In genomic region chr10:124600051-124600880, GRCh38 we compare ENCODE assay signal across 12 cellular contexts.
"Had no signal": no experiment of that assay in that cellular context is flagged by ENCODE, and none has a peak within 500 bp of the region (broad histone marks: within the 10 kb centered on the region; RNA-seq: fewer than 3 reads in every experiment).

No MANE protein-coding gene starts in this region.

- H3K27me3 Mint-ChIP-seq: brain, type B pancreatic cell had no signal

- H3K4me3 Mint-ChIP-seq: brain, type B pancreatic cell had no signal

- DNase-seq: activated CD4-positive, alpha-beta T cell treated with anti-CD3 and anti-CD28 coated beads, Interleukin-2, amount 50 U/mL, for 1 hour; amygdala; mammary epithelial cell; stimulated activated CD4-positive, alpha-beta T cell treated with anti-CD3 and anti-CD28 coated beads, Interleukin-4, amount 100 ng/mL, for 4 hours; substantia nigra; T-helper 2 cell had no signal

- H3K9me3 ChIP-seq: esophagus muscularis mucosa, pancreas had no signal

- H3K27ac ChIP-seq: esophagus muscularis mucosa, pancreas had no signal

- H3K27ac Mint-ChIP-seq: activated naive CD4-positive, alpha-beta T cell treated with anti-CD3 and anti-CD28 coated beads, Interleukin-2, amount 50 U/mL, for 72 hours; type B pancreatic cell had no signal

- H3K36me3 Mint-ChIP-seq: activated naive CD4-positive, alpha-beta T cell treated with anti-CD3 and anti-CD28 coated beads, Interleukin-2, amount 50 U/mL, for 72 hours; type B pancreatic cell had no signal

- H3K4me3 ChIP-seq: dorsolateral prefrontal cortex, esophagus muscularis mucosa, pancreas had no signal

- H3K4me1 ChIP-seq: pancreas had no signal

- H3K27me3 ChIP-seq: dorsolateral prefrontal cortex, esophagus muscularis mucosa, pancreas had no signal

- ATAC-seq: activated naive CD4-positive, alpha-beta T cell treated with anti-CD3 and anti-CD28 coated beads, Interleukin-2, amount 50 U/mL, for 72 hours; pancreas had no signal

- H3K36me3 ChIP-seq: esophagus muscularis mucosa, pancreas had no signal

- H3K9me3 Mint-ChIP-seq: activated naive CD4-positive, alpha-beta T cell treated with anti-CD3 and anti-CD28 coated beads, Interleukin-2, amount 50 U/mL, for 72 hours; type B pancreatic cell had no signal
